Comparison of ENCODE assay signal across 34 cellular contexts in the genomic region with DNA sequence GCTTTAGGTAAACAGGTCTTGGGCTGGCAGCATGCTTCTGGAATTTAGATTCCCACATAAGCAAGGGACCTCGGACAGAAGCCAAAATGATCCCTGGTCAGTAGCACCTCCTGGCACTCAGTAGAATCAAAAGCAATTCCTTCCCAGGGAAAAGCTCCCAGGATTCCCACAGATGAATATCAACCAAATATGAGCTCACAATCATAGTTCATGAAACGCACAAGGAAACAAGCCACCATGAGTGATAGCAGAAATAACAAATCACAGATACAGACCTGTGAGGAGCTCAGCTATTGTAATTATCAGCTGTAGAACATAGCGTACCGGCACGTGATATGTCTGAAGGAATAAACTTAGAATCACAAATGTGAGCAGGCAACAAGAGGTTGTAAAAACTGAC. TPM values are rescaled to one million over a fixed set of nuclear protein-coding genes. Genes with fewer than 3 reads are reported as not detected.
"Had no signal": no experiment of that assay in that cellular context is flagged by ENCODE, and none has a peak within 500 bp of the region (broad histone marks: within the 10 kb centered on the region; RNA-seq: fewer than 3 reads in every experiment).

No MANE protein-coding gene starts in this region.

- H3K36me3 Mint-ChIP-seq: mesothelial cell of epicardium; neural progenitor cell; stimulated activated memory B cell treated with anti-CD40 and anti-IgM and Interleukin-4, amounts not matched to agents 10 μg/mL and 1 μg/mL and 100 μg/mL, for 72 hours had no signal

- H2AFZ ChIP-seq: neural progenitor cell had no signal

- H3K27ac Mint-ChIP-seq: mesothelial cell of epicardium; naive B cell; nephron progenitor cell; neural progenitor cell; progenitor cell of endocrine pancreas; stimulated activated memory B cell treated with anti-CD40 and anti-IgM and Interleukin-4, amounts not matched to agents 10 μg/mL and 1 μg/mL and 100 μg/mL, for 72 hours; stimulated activated naive CD8-positive, alpha-beta T cell treated with anti-CD3 and anti-CD28 coated beads, Interleukin-15, amount 100 ng/mL, for 72 hours had no signal

- H3K4me3 ChIP-seq: left ventricle myocardium inferior, lung, neural progenitor cell, ovary, right atrium auricular region, right lobe of liver, smooth muscle cell, testis, thyroid gland, transverse colon, upper lobe of left lung, vagina had no signal

- H3K36me3 ChIP-seq: left ventricle myocardium inferior, neural progenitor cell, ovary, right atrium auricular region, right lobe of liver, thyroid gland, transverse colon, upper lobe of left lung, vagina had no signal

- DNase-seq: islet precursor cell; left ventricle myocardium inferior; mesendoderm; naive B cell; natural killer cell; nephron progenitor cell; ovary; right lobe of liver; stimulated activated CD4-positive, alpha-beta T cell treated with anti-CD3 and anti-CD28 coated beads, Interleukin-1b, Interleukin-23, amount 100 ng/mL, for 48 hours; stimulated activated CD4-positive, alpha-beta T cell treated with anti-CD3 and anti-CD28 coated beads, Interleukin-2, amount 100 ng/mL, for 48 hours; stimulated activated CD4-positive, alpha-beta T cell treated with anti-CD3 and anti-CD28 coated beads, Interleukin-4, amount 100 ng/mL, for 4 hours; stimulated activated CD8-positive, alpha-beta memory T cell treated with anti-CD3 and anti-CD28 coated beads, Interleukin-4, amount 100 ng/mL, for 48 hours; stimulated activated naive CD4-positive, alpha-beta T cell treated with Interleukin-2 at 50 U/mL for 16 hours; stimulated activated naive CD8-positive, alpha-beta T cell treated with anti-CD3 and anti-CD28 coated beads, Interleukin-15, amount 100 ng/mL, for 72 hours; testis; thyroid gland; transverse colon; upper lobe of left lung had no signal

- H3K27ac ChIP-seq: left ventricle myocardium inferior, neural progenitor cell, ovary, right atrium auricular region, right lobe of liver, testis, thyroid gland, transverse colon, vagina had no signal

- H3K4me1 Mint-ChIP-seq: naive B cell; natural killer cell; stimulated activated memory B cell treated with anti-CD40 and anti-IgM and Interleukin-4, amounts not matched to agents 10 μg/mL and 1 μg/mL and 100 μg/mL, for 72 hours had no signal

- H3K9me3 ChIP-seq: right lobe of liver, testis, thyroid gland had no signal

- ATAC-seq: natural killer cell; right lobe of liver; stimulated activated memory B cell treated with anti-CD40 and anti-IgM and Interleukin-4, amounts not matched to agents 10 μg/mL and 1 μg/mL and 100 μg/mL, for 72 hours; stimulated activated naive CD8-positive, alpha-beta T cell treated with anti-CD3 and anti-CD28 coated beads, Interleukin-15, amount 100 ng/mL, for 72 hours had no signal

- H3K4me1 ChIP-seq: left ventricle myocardium inferior, right atrium auricular region, right lobe of liver, testis, thyroid gland, upper lobe of left lung, vagina had no signal

- H3K4me3 Mint-ChIP-seq: mesothelial cell of epicardium; natural killer cell; nephron progenitor cell; neural progenitor cell; stimulated activated memory B cell treated with anti-CD40 and anti-IgM and Interleukin-4, amounts not matched to agents 10 μg/mL and 1 μg/mL and 100 μg/mL, for 72 hours; stimulated activated naive CD8-positive, alpha-beta T cell treated with anti-CD3 and anti-CD28 coated beads, Interleukin-15, amount 100 ng/mL, for 72 hours had no signal

- H3K4me2 ChIP-seq: neural progenitor cell, smooth muscle cell had no signal

- H3K27me3 ChIP-seq: neural progenitor cell, ovary, right atrium auricular region, right lobe of liver, testis, thyroid gland, transverse colon, upper lobe of left lung, vagina had no signal

RNA-seq across cellular contexts. Expression of a gene that starts 24.1 kb away (rescaled TPM):
- total RNA-seq: kidney epithelial cell, left ventricle myocardium inferior, lower leg skin, lung, mesothelial cell of epicardium, mononuclear cell, natural killer cell, omental fat pad, ovary, progenitor cell of endocrine pancreas, pulmonary artery endothelial cell, renal cortical epithelial cell, right atrium auricular region, right lobe of liver, skeletal muscle tissue, smooth muscle cell, transverse colon, upper lobe of left lung, urinary bladder, vagina had no signal
- polyA plus RNA-seq: lung, ovary, smooth muscle cell, urinary bladder had no signal
